In genomic region chr19:1093811-1094553, GRCh38 we compare ENCODE assay signal across 7 cellular contexts. TPM values are rescaled to one million over a fixed set of nuclear protein-coding genes. Genes with fewer than 3 reads are reported as not detected.
DNase-seq lines count a peak whose midpoint lies in the region; ATAC-seq lines count a peak whose summit lies in the region.

No MANE protein-coding gene starts in this region.

- H3K4me3 ChIP-seq in HUES6 (ENCODE audit: low read depth, low read length) (peak overlapping the region; percentile 92), iPS-18a (ENCODE audit: low read length) (peak overlapping the region; percentile 92)

- H3K4me1 ChIP-seq in HUES6 (ENCODE audit: control insufficient read depth, insufficient read depth, low read length), result peaks cover 4% of the 10 kb centered on the region; the same call in 1 of the 2 replicates
- H3K4me1 ChIP-seq in iPS-18a (ENCODE audit: control insufficient read depth, low read depth, low read length), result peaks cover 6% of the 10 kb centered on the region

- no peak for ATAC-seq in activated T-helper 17 cell treated with anti-CD3 and anti-CD28 coated beads, Interleukin-2, amount 50 U/mL, for 72 hours (replicated peaks)
- ATAC-seq in stimulated activated memory B cell treated with anti-CD40 and anti-IgM and Interleukin-4, amounts not matched to agents 10 μg/mL and 1 μg/mL and 100 μg/mL, for 72 hours, result no peak

- no peaks in the 10 kb centered on the region for H3K9me3 Mint-ChIP-seq in activated T-helper 17 cell treated with anti-CD3 and anti-CD28 coated beads, Interleukin-2, amount 50 U/mL, for 72 hours
- H3K9me3 Mint-ChIP-seq in stimulated activated memory B cell treated with anti-CD40 and anti-IgM and Interleukin-4, amounts not matched to agents 10 μg/mL and 1 μg/mL and 100 μg/mL, for 72 hours, result no peaks in the 10 kb centered on the region

- no peaks in the 10 kb centered on the region for H3K9me3 ChIP-seq in HUES6 (ENCODE audit: control insufficient read depth, insufficient read depth, low read depth, low read length)
- H3K9me3 ChIP-seq in iPS-18a (ENCODE audit: control insufficient read depth, low read depth, low read length), result no peaks in the 10 kb centered on the region

- peaks cover 35% of the 10 kb centered on the region for H3K36me3 ChIP-seq in HUES6 (ENCODE audit: control insufficient read depth, insufficient read depth, low read length)
- peaks cover 20% of the 10 kb centered on the region for H3K36me3 ChIP-seq in iPS-18a (ENCODE audit: control insufficient read depth, low read depth, low read length)

- peaks cover 22% of the 10 kb centered on the region for H3K4me1 Mint-ChIP-seq in activated T-helper 17 cell treated with anti-CD3 and anti-CD28 coated beads, Interleukin-2, amount 50 U/mL, for 72 hours
- H3K4me1 Mint-ChIP-seq in stimulated activated memory B cell treated with anti-CD40 and anti-IgM and Interleukin-4, amounts not matched to agents 10 μg/mL and 1 μg/mL and 100 μg/mL, for 72 hours, result peaks cover 64% of the 10 kb centered on the region

- H3K27ac Mint-ChIP-seq in activated T-helper 17 cell treated with anti-CD3 and anti-CD28 coated beads, Interleukin-2, amount 50 U/mL, for 72 hours, result peak overlapping the region; percentile 65
- peak overlapping the region; percentile 87 for H3K27ac Mint-ChIP-seq in stimulated activated memory B cell treated with anti-CD40 and anti-IgM and Interleukin-4, amounts not matched to agents 10 μg/mL and 1 μg/mL and 100 μg/mL, for 72 hours

- peak overlapping the region; percentile 90 for H3K4me3 Mint-ChIP-seq in activated T-helper 17 cell treated with anti-CD3 and anti-CD28 coated beads, Interleukin-2, amount 50 U/mL, for 72 hours
- H3K4me3 Mint-ChIP-seq in stimulated activated memory B cell treated with anti-CD40 and anti-IgM and Interleukin-4, amounts not matched to agents 10 μg/mL and 1 μg/mL and 100 μg/mL, for 72 hours, result peak overlapping the region; percentile 91

- H3K27ac ChIP-seq in HUES6 (ENCODE audit: low read depth, low read length) (no peak overlapping the region), iPS-18a (ENCODE audit: low read length) (no peak overlapping the region)

- DNase-seq in DMS 273 treated with DMSO at 0.1 percent for 48 hours (lab: John Stamatoyannopoulos, UW), result no peak
- DNase-seq in central memory CD4-positive, alpha-beta T cell, result no peak
- DNase-seq in NCI-H345 (lab: John Stamatoyannopoulos, UW), result no peak

- peak overlapping the region; percentile 90 for H3K9ac ChIP-seq in HUES6 (ENCODE audit: low read length)
- peak overlapping the region; percentile 81 for H3K9ac ChIP-seq in iPS-18a (ENCODE audit: low read length)

- H3K27me3 ChIP-seq in HUES6 (ENCODE audit: control insufficient read depth, insufficient read depth, low read length) (no peaks in the 10 kb centered on the region), iPS-18a (ENCODE audit: control insufficient read depth, insufficient read depth, low read length) (no peaks in the 10 kb centered on the region)

- peaks cover 61% of the 10 kb centered on the region for H3K36me3 Mint-ChIP-seq in activated T-helper 17 cell treated with anti-CD3 and anti-CD28 coated beads, Interleukin-2, amount 50 U/mL, for 72 hours (ENCODE audit: low read depth)
- H3K36me3 Mint-ChIP-seq in stimulated activated memory B cell treated with anti-CD40 and anti-IgM and Interleukin-4, amounts not matched to agents 10 μg/mL and 1 μg/mL and 100 μg/mL, for 72 hours, result peaks cover 23% of the 10 kb centered on the region

- H3K27me3 Mint-ChIP-seq in activated T-helper 17 cell treated with anti-CD3 and anti-CD28 coated beads, Interleukin-2, amount 50 U/mL, for 72 hours, result no peaks in the 10 kb centered on the region
- no peaks in the 10 kb centered on the region for H3K27me3 Mint-ChIP-seq in stimulated activated memory B cell treated with anti-CD40 and anti-IgM and Interleukin-4, amounts not matched to agents 10 μg/mL and 1 μg/mL and 100 μg/mL, for 72 hours

RNA-seq across cellular contexts. Expression of gene POLR2E, which starts 1.2 kb away (rescaled TPM):
- 100 to 1,000 TPM; 155 to 248 TPM for total RNA-seq in activated T-helper 17 cell treated with anti-CD3 and anti-CD28 coated beads, Interleukin-2, amount 50 U/mL, for 72 hours

RNA-seq across cellular contexts. Expression of gene GPX4, which starts 9.8 kb away (rescaled TPM):
- 100 to 1,000 TPM; 110 to 170 TPM for total RNA-seq in activated T-helper 17 cell treated with anti-CD3 and anti-CD28 coated beads, Interleukin-2, amount 50 U/mL, for 72 hours

RNA-seq across cellular contexts. Expression of gene ARHGAP45, which starts 27.0 kb away (rescaled TPM):
- total RNA-seq in activated T-helper 17 cell treated with anti-CD3 and anti-CD28 coated beads, Interleukin-2, amount 50 U/mL, for 72 hours, result 100 to 1,000 TPM; 211 to 310 TPM

RNA-seq across cellular contexts. Expression of gene ABCA7, which starts 54.1 kb away (rescaled TPM):
- total RNA-seq in activated T-helper 17 cell treated with anti-CD3 and anti-CD28 coated beads, Interleukin-2, amount 50 U/mL, for 72 hours, result 10 to 100 TPM; 21.8 to 31.2 TPM
